30 cellular contexts compared by ENCODE assay signal in the genomic region with DNA sequence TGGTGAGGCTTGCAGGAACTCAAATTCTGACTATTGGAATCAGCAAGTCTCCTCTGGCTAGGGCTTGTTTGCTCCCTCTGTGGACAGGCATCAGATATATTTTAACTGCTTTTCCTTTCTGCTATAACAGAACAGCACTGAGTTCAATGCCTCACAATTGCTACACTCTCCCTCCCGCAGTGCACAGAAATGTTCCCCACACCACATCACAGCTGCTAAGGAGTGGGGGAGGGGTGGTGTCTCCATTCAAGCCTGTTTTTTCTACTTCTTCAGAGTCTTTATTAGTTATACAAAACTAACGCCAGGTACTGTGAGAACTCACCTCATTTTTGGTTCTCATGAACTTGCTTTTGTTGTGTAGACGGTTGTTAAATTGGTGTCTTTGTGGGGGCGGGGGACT.
"Had no signal": no experiment of that assay in that cellular context is flagged by ENCODE, and none has a peak within 500 bp of the region (broad histone marks: within the 10 kb centered on the region; RNA-seq: fewer than 3 reads in every experiment).

No MANE protein-coding gene starts in this region.

- H3K4me1 ChIP-seq: breast epithelium, esophagus squamous epithelium, heart right ventricle, left ventricle myocardium inferior, pancreas, prostate gland, sigmoid colon had no signal

- H3K4me3 ChIP-seq: breast epithelium, esophagus squamous epithelium, heart right ventricle, left ventricle myocardium inferior, lung, pancreas, prostate gland, sigmoid colon, thoracic aorta had no signal

- DNase-seq: activated CD4-positive, alpha-beta T cell treated with anti-CD3 and anti-CD28 coated beads, Interleukin-2, amount 50 U/mL, for 1 hour; activated CD8-positive, alpha-beta memory T cell treated with anti-CD3 and anti-CD28 coated beads, Interleukin-2, amount 10 ng/mL, durations not matched to agents 7 days and 5 days; activated CD8-positive, alpha-beta T cell treated with anti-CD3 and anti-CD28 coated beads, Interleukin-2, amount 10 ng/mL, durations not matched to agents 7 days and 5 days; activated naive CD8-positive, alpha-beta T cell treated with anti-CD3 and anti-CD28 coated beads, Interleukin-2, amount 50 U/mL, for 24 hours; activated T-cell treated with anti-CD3 and anti-CD28 coated beads, Interleukin-2, amount 50 U/mL, for 48 hours; amygdala; dermis blood vessel endothelial cell; effector CD4-positive, alpha-beta T cell; esophagus squamous epithelium; foreskin melanocyte; heart right ventricle; left ventricle myocardium inferior; naive B cell; nephron progenitor cell; nucleus accumbens; pancreas; sigmoid colon; stimulated activated CD4-positive, alpha-beta T cell treated with anti-CD3 and anti-CD28 coated beads, Interleukin-4, amount 100 ng/mL, for 24 hours; T-helper 2 cell; trophoblast cell had no signal

- H3K36me3 Mint-ChIP-seq: activated CD8-positive, alpha-beta memory T cell treated with anti-CD3 and anti-CD28 coated beads, Interleukin-2, amount 10 ng/mL, durations not matched to agents 7 days and 5 days; activated naive CD4-positive, alpha-beta T cell treated with anti-CD3 and anti-CD28 coated beads, Interleukin-2, amount 50 U/mL, for 24 hours; naive B cell; stimulated activated effector memory CD8-positive, alpha-beta T cell treated with anti-CD3 and anti-CD28 coated beads, Interleukin-12 subunit alpha, Interleukin-12 subunit beta, amount 100 ng/mL, for 72 hours had no signal

- H3K4me1 Mint-ChIP-seq: activated CD8-positive, alpha-beta memory T cell treated with anti-CD3 and anti-CD28 coated beads, Interleukin-2, amount 10 ng/mL, durations not matched to agents 7 days and 5 days; activated naive CD4-positive, alpha-beta T cell treated with anti-CD3 and anti-CD28 coated beads, Interleukin-2, amount 50 U/mL, for 24 hours; activated naive CD8-positive, alpha-beta T cell treated with anti-CD3 and anti-CD28 coated beads, Interleukin-2, amount 50 U/mL, for 24 hours; central memory CD8-positive, alpha-beta T cell; naive B cell; stimulated activated effector memory CD8-positive, alpha-beta T cell treated with anti-CD3 and anti-CD28 coated beads, Interleukin-12 subunit alpha, Interleukin-12 subunit beta, amount 100 ng/mL, for 72 hours had no signal

- H3K9me3 ChIP-seq: breast epithelium, esophagus squamous epithelium, pancreas, prostate gland, thoracic aorta had no signal

- H3K27ac Mint-ChIP-seq: activated CD8-positive, alpha-beta memory T cell treated with anti-CD3 and anti-CD28 coated beads, Interleukin-2, amount 10 ng/mL, durations not matched to agents 7 days and 5 days; activated CD8-positive, alpha-beta T cell treated with anti-CD3 and anti-CD28 coated beads, Interleukin-2, amount 10 ng/mL, durations not matched to agents 7 days and 5 days; activated naive CD4-positive, alpha-beta T cell treated with anti-CD3 and anti-CD28 coated beads, Interleukin-2, amount 50 U/mL, for 24 hours; activated naive CD8-positive, alpha-beta T cell treated with anti-CD3 and anti-CD28 coated beads, Interleukin-2, amount 50 U/mL, for 24 hours; activated T-helper 2 cell treated with anti-CD3 and anti-CD28 coated beads, Interferon-gamma antibody, Interleukin-2, Interleukin-4, amounts not matched to agents 10 μg/mL and 5 μg/mL and 100 μg/mL, durations not matched to agents 14 hours and 24 hours and 36 hours; nephron progenitor cell; stimulated activated effector memory CD8-positive, alpha-beta T cell treated with anti-CD3 and anti-CD28 coated beads, Interleukin-12 subunit alpha, Interleukin-12 subunit beta, amount 100 ng/mL, for 72 hours; stimulated activated naive CD8-positive, alpha-beta T cell treated with anti-CD3 and anti-CD28 coated beads, Interleukin-15, Interleukin-2, amounts not matched to agents 100 ng/mL and 50 ng/mL, for 24 hours had no signal

- H3K27ac ChIP-seq: breast epithelium, epithelial cell of prostate, esophagus squamous epithelium, heart right ventricle, left ventricle myocardium inferior, pancreas, prostate gland, sigmoid colon, thoracic aorta had no signal

- ATAC-seq: activated CD8-positive, alpha-beta memory T cell treated with anti-CD3 and anti-CD28 coated beads, Interleukin-2, amount 10 ng/mL, durations not matched to agents 7 days and 5 days; activated CD8-positive, alpha-beta T cell treated with anti-CD3 and anti-CD28 coated beads, Interleukin-2, amount 10 ng/mL, durations not matched to agents 7 days and 5 days; activated naive CD8-positive, alpha-beta T cell treated with anti-CD3 and anti-CD28 coated beads, Interleukin-2, amount 50 U/mL, for 24 hours; heart right ventricle; pancreas; stimulated activated effector memory CD8-positive, alpha-beta T cell treated with anti-CD3 and anti-CD28 coated beads, Interleukin-12 subunit alpha, Interleukin-12 subunit beta, amount 100 ng/mL, for 72 hours had no signal

- H3K27me3 ChIP-seq: breast epithelium, esophagus squamous epithelium, heart right ventricle, pancreas, sigmoid colon had no signal

- H3K4me3 Mint-ChIP-seq: activated CD8-positive, alpha-beta memory T cell treated with anti-CD3 and anti-CD28 coated beads, Interleukin-2, amount 10 ng/mL, durations not matched to agents 7 days and 5 days; activated CD8-positive, alpha-beta T cell treated with anti-CD3 and anti-CD28 coated beads, Interleukin-2, amount 10 ng/mL, durations not matched to agents 7 days and 5 days; activated naive CD4-positive, alpha-beta T cell treated with anti-CD3 and anti-CD28 coated beads, Interleukin-2, amount 50 U/mL, for 24 hours; activated naive CD8-positive, alpha-beta T cell treated with anti-CD3 and anti-CD28 coated beads, Interleukin-2, amount 50 U/mL, for 24 hours; central memory CD8-positive, alpha-beta T cell; naive B cell; nephron progenitor cell; stimulated activated effector memory CD8-positive, alpha-beta T cell treated with anti-CD3 and anti-CD28 coated beads, Interleukin-12 subunit alpha, Interleukin-12 subunit beta, amount 100 ng/mL, for 72 hours; stimulated activated naive CD8-positive, alpha-beta T cell treated with anti-CD3 and anti-CD28 coated beads, Interleukin-15, Interleukin-2, amounts not matched to agents 100 ng/mL and 50 ng/mL, for 24 hours had no signal

- H3K27me3 Mint-ChIP-seq: activated CD8-positive, alpha-beta memory T cell treated with anti-CD3 and anti-CD28 coated beads, Interleukin-2, amount 10 ng/mL, durations not matched to agents 7 days and 5 days; activated naive CD4-positive, alpha-beta T cell treated with anti-CD3 and anti-CD28 coated beads, Interleukin-2, amount 50 U/mL, for 24 hours; activated naive CD8-positive, alpha-beta T cell treated with anti-CD3 and anti-CD28 coated beads, Interleukin-2, amount 50 U/mL, for 24 hours; central memory CD8-positive, alpha-beta T cell; naive B cell; stimulated activated naive CD8-positive, alpha-beta T cell treated with anti-CD3 and anti-CD28 coated beads, Interleukin-15, Interleukin-2, amounts not matched to agents 100 ng/mL and 50 ng/mL, for 24 hours had no signal

- H3K36me3 ChIP-seq: breast epithelium, esophagus squamous epithelium, heart right ventricle, left ventricle myocardium inferior, pancreas, prostate gland, sigmoid colon, thoracic aorta had no signal

- H3K9me3 Mint-ChIP-seq: nephron progenitor cell had no signal
